Comparison of ENCODE assay signal across 11 cellular contexts in genomic region chr1:204451352-204452124, GRCh38. TPM values are rescaled to one million over a fixed set of nuclear protein-coding genes. Genes with fewer than 3 reads are reported as not detected.
DNase-seq lines count a peak whose midpoint lies in the region; ATAC-seq and TF ChIP-seq lines count a peak whose summit lies in the region.
"Had no signal": no experiment of that assay in that cellular context is flagged by ENCODE, and none has a peak within 500 bp of the region (broad histone marks: within the 10 kb centered on the region; RNA-seq: fewer than 3 reads in every experiment).

No MANE protein-coding gene starts in this region.

- peak overlapping the region; percentile 22 for H3K4me2 ChIP-seq in neural progenitor cell

- peaks cover 13% of the 10 kb centered on the region for H3K27me3 Mint-ChIP-seq in neural progenitor cell (ENCODE audit: insufficient read depth, low read depth)

- peaks cover 57% of the 10 kb centered on the region for H3K4me1 Mint-ChIP-seq in neural progenitor cell

- TF ChIP-seq CTCF in A673 (conservative IDR thresholded peaks at IDR 0.05; ENCODE audit: low read depth, low read length) = no peak
- no peak for TF ChIP-seq CTCF in neural progenitor cell (IDR thresholded peaks at IDR 0.05)

- H3K79me2 ChIP-seq in neural progenitor cell (ENCODE audit: low read depth) = no peaks in the 10 kb centered on the region

- H3K9ac ChIP-seq in neural progenitor cell = no peak overlapping the region

- H3K27ac Mint-ChIP-seq in neural progenitor cell = peak overlapping the region; percentile 82

- DNase-seq in A673 (ENCODE audit: low spot score) = no peak
- peak; percentile 43 for DNase-seq in NCI-H69 (lab: John Stamatoyannopoulos, UW)
- DNase-seq in epithelial cell of prostate (ENCODE audit: low read depth, low spot score) = no peak
- DNase-seq in neural progenitor cell (ENCODE audit: low spot score) = no peak
- no peak for DNase-seq in NCI-H1105 treated with DMSO at 0.1 percent for 48 hours (lab: John Stamatoyannopoulos, UW)
- no peak for DNase-seq in foreskin melanocyte
- DNase-seq: activated CD4-positive, alpha-beta T cell treated with anti-CD3 and anti-CD28 coated beads for 48 hours; NCI-H2081 treated with DMSO at 0.1 percent for 48 hours; retina had no signal

- no peak overlapping the region for H2AFZ ChIP-seq in neural progenitor cell (replicated peaks)

- H3K4me1 ChIP-seq in A673 (ENCODE audit: insufficient read depth, low read length, poor library complexity, severe bottlenecking) (peaks cover 59% of the 10 kb centered on the region), neural progenitor cell (peaks cover 62% of the 10 kb centered on the region)

- H3K4me3 Mint-ChIP-seq in neural progenitor cell = no peak overlapping the region

- H3K27me3 ChIP-seq in A673 (replicated peaks; ENCODE audit: insufficient read depth, low read depth, low read length, poor library complexity) (no peaks in the 10 kb centered on the region), neural progenitor cell (no peaks in the 10 kb centered on the region)

- no peaks in the 10 kb centered on the region for H3K36me3 ChIP-seq in A673 (ENCODE audit: insufficient read depth, low read length, poor library complexity, severe bottlenecking)
- H3K36me3 ChIP-seq in neural progenitor cell = no peaks in the 10 kb centered on the region

- intact Hi-C loops in A673 (cut with micrococcal nuclease; ENCODE audit: unreplicated experiment) = no loop called here

- H3K9me3 ChIP-seq in A673 (ENCODE audit: low read depth, low read length, poor library complexity, severe bottlenecking) (no peaks in the 10 kb centered on the region), neural progenitor cell (ENCODE audit: low read depth) (no peaks in the 10 kb centered on the region)

- CTCF ChIA-PET in A673 (lab: Charles Lee) = no interaction called here

- peaks cover 2% of the 10 kb centered on the region for H3K9me3 Mint-ChIP-seq in neural progenitor cell

- H3F3A ChIP-seq in neural progenitor cell (ENCODE audit: low read depth) = peaks cover 46% of the 10 kb centered on the region

- H3K4me3 ChIP-seq in A673 (ENCODE audit: low read depth, low read length, poor library complexity, severe bottlenecking) (no peak overlapping the region), neural progenitor cell (no peak overlapping the region)

- BruUV-seq in A673 (replicated peaks; lab: Mats Ljungman, UMichigan) = no TSS peak

- peaks cover 8% of the 10 kb centered on the region for H4K20me1 ChIP-seq in neural progenitor cell (ENCODE audit: low read depth)

- no peak for ATAC-seq in HG03521 (IDR thresholded peaks at IDR 0.05; ENCODE audit: unreplicated experiment)
- no peak for ATAC-seq in GM19452 (IDR thresholded peaks at IDR 0.05; ENCODE audit: unreplicated experiment)

- POLR2A ChIA-PET in A673 (lab: Charles Lee; ENCODE audit: low non-redundant PET) = no interaction called here

- H3K36me3 Mint-ChIP-seq in neural progenitor cell = peaks cover 36% of the 10 kb centered on the region

- H3K27ac ChIP-seq in A673 (ENCODE audit: low read depth, low read length, poor library complexity, severe bottlenecking) (peak overlapping the region; percentile 27), epithelial cell of prostate (peak overlapping the region; percentile 27), neural progenitor cell (no peak overlapping the region)

RNA-seq across cellular contexts. Expression of gene PPP1R15B, which starts 39.9 kb away (rescaled TPM):
- total RNA-seq in A673 (2021) (46.9 and 52.5 TPM in 2 replicates), neural progenitor cell (ENCODE audit: low replicate concordance) (25.0 and 32.7 TPM in 2 replicates)

RNA-seq across cellular contexts. Expression of gene PIK3C2B, which starts 43.1 kb away (rescaled TPM):
- total RNA-seq in A673 (2021) = 18.0 and 25.5 TPM in 2 replicates
- total RNA-seq in neural progenitor cell (ENCODE audit: low replicate concordance) = 20.7 and 27.4 TPM in 2 replicates
